In genomic region chr1:232127190-232127589, GRCh38 we compare ENCODE assay signal across 13 cellular contexts.
DNase-seq lines count a peak whose midpoint lies in the region; TF ChIP-seq lines count a peak whose summit lies in the region.
"Had no signal": no experiment of that assay in that cellular context is flagged by ENCODE, and none has a peak within 500 bp of the region (broad histone marks: within the 10 kb centered on the region; RNA-seq: fewer than 3 reads in every experiment).

No MANE protein-coding gene starts in this region.

- H2AFZ ChIP-seq in ACC112 (ENCODE audit: low read length, unreplicated experiment) = no peak overlapping the region
- H2AFZ ChIP-seq in SK-N-SH (ENCODE audit: low read depth) = no peak overlapping the region

- no peak for TF ChIP-seq RAD21 in SK-N-SH (IDR thresholded peaks at IDR 0.05; ENCODE audit: low read length)

- no peaks in the 10 kb centered on the region for H3K9me2 ChIP-seq in SK-N-SH

- CTCF ChIA-PET in SK-N-SH (lab: Yijun Ruan, JAX) = interaction anchor here (0.6 kb wide), 1 partner anchor 889 kb away, joined by 3 read pairs; no protein-coding TSS in a partner anchor

- peaks cover 9% of the 10 kb centered on the region for H3K4me1 Mint-ChIP-seq in mesothelial cell of epicardium

- H3K27ac Mint-ChIP-seq in mesothelial cell of epicardium = no peak overlapping the region
- H3K27ac Mint-ChIP-seq: CD8-positive, alpha-beta memory T cell had no signal

- H3K4me3 ChIP-seq in ACC112 (ENCODE audit: low read depth, low read length) (no peak overlapping the region), SK-N-SH (ENCODE audit: low read depth in 2 of 2, low read length in 1 of 2) (no peak overlapping the region), foreskin fibroblast (ENCODE audit: low read depth in 1 of 2, low read length in 2 of 2) (no peak overlapping the region)

- peak in 1 of 2 experiments; percentile 34; a peak in 1 of 4 replicates for TF ChIP-seq EP300 in SK-N-SH (IDR thresholded peaks at IDR 0.05; ENCODE audit: borderline replicate concordance in 1 of 2, low read depth in 1 of 2, low read length in 1 of 2)

- H3K36me3 ChIP-seq in ACC112 (ENCODE audit: insufficient read depth, low read length) (no peaks in the 10 kb centered on the region), SK-N-SH (replicated peaks in 1 of 2; ENCODE audit: control insufficient read depth in 1 of 2, insufficient read depth in 2 of 2, low read length in 1 of 2) (no peaks in the 10 kb centered on the region)

- H3K4me1 ChIP-seq in ACC112 (ENCODE audit: control insufficient read depth, insufficient read depth, low read length, unreplicated experiment) (peaks cover 27% of the 10 kb centered on the region), SK-N-SH (ENCODE audit: control insufficient read depth in 1 of 2, insufficient read depth in 2 of 2, low read depth in 1 of 2, low read length in 1 of 2) (no peaks in the 10 kb centered on the region; a peak in 1 of 4 replicates)

- H3K27ac ChIP-seq in ACC112 (ENCODE audit: low read depth, low read length) (peak overlapping the region; percentile 56), SK-N-SH (ENCODE audit: low read depth in 2 of 2, low read length in 1 of 2) (peak overlapping the region in 1 of 2 experiments; percentile 41; a peak in 2 of 4 replicates)
- H3K27ac ChIP-seq: VCaP had no signal

- no peak overlapping the region for H3K4me3 Mint-ChIP-seq in mesothelial cell of epicardium
- H3K4me3 Mint-ChIP-seq: CD8-positive, alpha-beta memory T cell had no signal

- no peak overlapping the region for H3K4me2 ChIP-seq in SK-N-SH

- peaks cover 5% of the 10 kb centered on the region for H3K36me3 Mint-ChIP-seq in mesothelial cell of epicardium

- POLR2A ChIA-PET in SK-N-SH (lab: Yijun Ruan, JAX) = no interaction called here

- H3K9me3 Mint-ChIP-seq in mesothelial cell of epicardium = peaks cover 41% of the 10 kb centered on the region

- H4K20me1 ChIP-seq in SK-N-SH (ENCODE audit: insufficient read depth) = no peaks in the 10 kb centered on the region

- 0 out of 2 replicates have a peak, but pooled peaks cover 5% of the 10 kb centered on the region for H3K9me3 ChIP-seq in SK-N-SH

- no peak overlapping the region for H3K9ac ChIP-seq in SK-N-SH

- no peaks in the 10 kb centered on the region for H3K27me3 ChIP-seq in ACC112 (ENCODE audit: insufficient read depth, low read length)
- H3K27me3 ChIP-seq in SK-N-SH (ENCODE audit: insufficient read depth) = no peaks in the 10 kb centered on the region

- peaks cover 4% of the 10 kb centered on the region for H3F3A ChIP-seq in SK-N-SH (replicated peaks; ENCODE audit: insufficient read depth)

- WGBS in SK-N-SH (ENCODE audit: low lambda C conversion rate) = 37% methylated on average over 2 of the region's 2 CpGs

- TF ChIP-seq CTCF in SK-N-SH (IDR thresholded peaks at IDR 0.05) (no peak), foreskin fibroblast (IDR thresholded peaks at IDR 0.05; ENCODE audit: low read depth, low read length) (no peak), mesothelial cell of epicardium (IDR thresholded peaks at IDR 0.05; ENCODE audit: unreplicated experiment) (no peak)

- H3K79me2 ChIP-seq in ACC112 (ENCODE audit: control insufficient read depth, insufficient read depth, low read length, unreplicated experiment) (no peaks in the 10 kb centered on the region), SK-N-SH (ENCODE audit: insufficient read depth) (no peaks in the 10 kb centered on the region)

- peaks cover 4% of the 10 kb centered on the region for H3K27me3 Mint-ChIP-seq in mesothelial cell of epicardium (ENCODE audit: low read depth)

- DNase-seq in H4 (ENCODE audit: low spot score) (peak; percentile 74), SK-N-SH (no peak), foreskin fibroblast (peak; percentile 80 to 86), HUDEP-2 (lab: John Stamatoyannopoulos, UW; ENCODE audit: unreplicated experiment in 76 of 76) (no peak), mesothelial cell of epicardium (ENCODE audit: low spot score in 2 of 2, unreplicated experiment in 2 of 2) (no peak), NCI-H1105 (lab: John Stamatoyannopoulos, UW) (no peak), CD1c-positive myeloid dendritic cell (ENCODE audit: extremely low spot score) (no peak)
- DNase-seq: activated naive CD4-positive, alpha-beta T cell; CD8-positive, alpha-beta memory T cell; effector CD8-positive, alpha-beta T cell; left colon had no signal

TF ChIP-seq in SK-N-SH, 30 proteins besides CTCF, POLR2A, EP300 and RAD21 (continues in another document):
- TF ChIP-seq ELF1 (IDR thresholded peaks at IDR 0.05) (no peak), FOSL2 (IDR thresholded peaks at IDR 0.05; ENCODE audit: borderline replicate concordance, low read depth) (peak; percentile 91), SIN3A (IDR thresholded peaks at IDR 0.05; ENCODE audit: borderline replicate concordance, low read depth, low read length) (no peak), NFIC (IDR thresholded peaks at IDR 0.05; ENCODE audit: borderline replicate concordance) (no peak; the same call in 1 of the 2 replicates), RXRA (IDR thresholded peaks at IDR 0.05; ENCODE audit: borderline replicate concordance, low read depth) (no peak), USF2 (IDR thresholded peaks at IDR 0.05; ENCODE audit: borderline replicate concordance, low read depth, low read length) (no peak), MEF2A (IDR thresholded peaks at IDR 0.05; ENCODE audit: borderline replicate concordance, low read depth) (0 out of 2 replicates have a peak, but pooled peaks have one; percentile 37), EZH2phosphoT487 (IDR thresholded peaks at IDR 0.05; ENCODE audit: borderline replicate concordance, low read depth) (no peak), RCOR1 (IDR thresholded peaks at IDR 0.05; ENCODE audit: low read length) (no peak), FOXJ3 (CRISPR knock-in tag; IDR thresholded peaks at IDR 0.05) (no peak), TEAD4 (IDR thresholded peaks at IDR 0.05; ENCODE audit: borderline replicate concordance, insufficient read depth) (peak; percentile 42; the same call in 1 of the 2 replicates), JUND (IDR thresholded peaks at IDR 0.05) (peak; percentile 89), MAX (IDR thresholded peaks at IDR 0.05; ENCODE audit: low read depth) (0 out of 2 replicates have a peak, but pooled peaks have one; percentile 32), GATA2 (CRISPR knock-in tag; IDR thresholded peaks at IDR 0.05) (no peak), TCF12 (IDR thresholded peaks at IDR 0.05) (peak; percentile 65), IRF3 (IDR thresholded peaks at IDR 0.05; ENCODE audit: low read depth, low read length) (no peak), NRF1 (IDR thresholded peaks at IDR 0.05; ENCODE audit: low read depth, low read length) (no peak), USF1 (IDR thresholded peaks at IDR 0.05; ENCODE audit: borderline replicate concordance, low read depth) (no peak), YY1 (IDR thresholded peaks at IDR 0.05; ENCODE audit: low read depth) (no peak), MXI1 (IDR thresholded peaks at IDR 0.05; ENCODE audit: low read depth, low read length) (no peak), FOXM1 (IDR thresholded peaks at IDR 0.05; ENCODE audit: low read depth) (no peak), RFX5 (IDR thresholded peaks at IDR 0.05; ENCODE audit: low read length) (no peak), PBX3 (IDR thresholded peaks at IDR 0.05) (peak; percentile 41; the same call in 1 of the 2 replicates), CHD2 (IDR thresholded peaks at IDR 0.05; ENCODE audit: low read length, partially characterized antibody) (no peak)

Comparison
In these comparisons a context has a peak if more than half of its experiments do, and no peak if none do; other contexts are left out.
1. DNase-seq: peak in H4 (single experiment) and foreskin fibroblast (2 of 2); none in SK-N-SH (single experiment), HUDEP-2 (0 of 76), mesothelial cell of epicardium (0 of 2), NCI-H1105 (single experiment) and CD1c-positive myeloid dendritic cell (single experiment).